In genomic region chr1:58854576-58854975, GRCh38 we compare ENCODE assay signal across 12 cellular contexts.
DNase-seq lines count a peak whose midpoint lies in the region; ATAC-seq, FAIRE-seq and TF ChIP-seq lines count a peak whose summit lies in the region.
"Had no signal": no experiment of that assay in that cellular context is flagged by ENCODE, and none has a peak within 500 bp of the region (broad histone marks: within the 10 kb centered on the region; RNA-seq: fewer than 3 reads in every experiment).

No MANE protein-coding gene starts in this region.

- peak overlapping the region; percentile 75 for H3K9ac ChIP-seq in endothelial cell of umbilical vein (replicated peaks; ENCODE audit: extremely low read depth, insufficient read depth, low read length)

- H3K27ac ChIP-seq in endothelial cell of umbilical vein (ENCODE audit: insufficient read depth, low read depth, low read length) (peak overlapping the region; percentile 76), sigmoid colon (no peak overlapping the region), A673 (ENCODE audit: low read depth, low read length, poor library complexity, severe bottlenecking) (no peak overlapping the region)
- H3K27ac ChIP-seq: right atrium auricular region had no signal

- H3K9me3 ChIP-seq in endothelial cell of umbilical vein (replicated peaks; ENCODE audit: control insufficient read depth, insufficient read depth, low read length) = no peaks in the 10 kb centered on the region
- H3K9me3 ChIP-seq in sigmoid colon = no peaks in the 10 kb centered on the region
- H3K9me3 ChIP-seq in A673 (ENCODE audit: low read depth, low read length, poor library complexity, severe bottlenecking) = no peaks in the 10 kb centered on the region
- H3K9me3 ChIP-seq: right atrium auricular region had no signal

- no peaks in the 10 kb centered on the region for H4K20me1 ChIP-seq in endothelial cell of umbilical vein (replicated peaks; ENCODE audit: control insufficient read depth, extremely low read depth, insufficient read depth, low read length)

- WGBS in sigmoid colon, 2 donors = 18 to 48% methylated on average over 2 of the region's 2 CpGs

- H2AFZ ChIP-seq in endothelial cell of umbilical vein (ENCODE audit: low read depth, low read length) = no peak overlapping the region

- TF ChIP-seq POLR2A in endothelial cell of umbilical vein (IDR thresholded peaks at IDR 0.05; ENCODE audit: low read depth, low read length) (no peak), sigmoid colon (IDR thresholded peaks at IDR 0.05) (no peak)

- H3K4me3 ChIP-seq in endothelial cell of umbilical vein (replicated peaks in 1 of 3; ENCODE audit: insufficient read depth in 1 of 3, low read depth in 1 of 3, low read length in 3 of 3) (no peak overlapping the region), sigmoid colon (no peak overlapping the region), A673 (ENCODE audit: low read depth, low read length, poor library complexity, severe bottlenecking) (no peak overlapping the region)
- H3K4me3 ChIP-seq: right atrium auricular region had no signal

- peaks cover 41% of the 10 kb centered on the region for H3K4me1 ChIP-seq in endothelial cell of umbilical vein (ENCODE audit: control insufficient read depth, extremely low read depth, insufficient read depth, low read length)
- peaks cover 0 to under 1% (median under 1%) of the 10 kb centered on the region in 4 donors for H3K4me1 ChIP-seq in sigmoid colon
- no peaks in the 10 kb centered on the region for H3K4me1 ChIP-seq in A673 (ENCODE audit: insufficient read depth, low read length, poor library complexity, severe bottlenecking)
- H3K4me1 ChIP-seq: right atrium auricular region had no signal

- H3K4me2 ChIP-seq in endothelial cell of umbilical vein (ENCODE audit: insufficient read depth, low read length) = no peak overlapping the region

- intact Hi-C loops in endothelial cell of umbilical vein (cut with micrococcal nuclease) (no loop called here), sigmoid colon (cut with DNase I) (no loop called here), A673 (cut with micrococcal nuclease; ENCODE audit: unreplicated experiment) (no loop called here)

- H3K79me2 ChIP-seq in endothelial cell of umbilical vein (ENCODE audit: control insufficient read depth, insufficient read depth, low read length) = no peaks in the 10 kb centered on the region

- no TSS peak for BruUV-seq in endothelial cell of umbilical vein (replicated peaks; lab: Mats Ljungman, UMichigan)
- no TSS peak for BruUV-seq in A673 (replicated peaks; lab: Mats Ljungman, UMichigan)

- H3K9me1 ChIP-seq in endothelial cell of umbilical vein (replicated peaks; ENCODE audit: control insufficient read depth, extremely low read depth, insufficient read depth, low read length) = no peaks in the 10 kb centered on the region

- FAIRE-seq in endothelial cell of umbilical vein (lab: Jason Lieb, UNC) = no peak

- no peak for TF ChIP-seq EP300 in sigmoid colon (IDR thresholded peaks at IDR 0.05)

- H3K27me3 ChIP-seq in endothelial cell of umbilical vein (ENCODE audit: control insufficient read depth in 2 of 2, insufficient read depth in 2 of 2, low read length in 2 of 2) (no peaks in the 10 kb centered on the region), sigmoid colon (no peaks in the 10 kb centered on the region), A673 (replicated peaks; ENCODE audit: insufficient read depth, low read depth, low read length, poor library complexity) (no peaks in the 10 kb centered on the region)
- H3K27me3 ChIP-seq: right atrium auricular region had no signal

- dilution Hi-C loops in endothelial cell of umbilical vein (cut with MboI; ENCODE audit: extremely low pct_ligation_motif_present, low sequenced_read_pairs) = no loop called here

- H3K36me3 ChIP-seq in endothelial cell of umbilical vein (ENCODE audit: control insufficient read depth in 2 of 2, extremely low read depth in 1 of 2, insufficient read depth in 2 of 2, low read length in 2 of 2) (no peaks in the 10 kb centered on the region), sigmoid colon (no peaks in the 10 kb centered on the region), A673 (ENCODE audit: insufficient read depth, low read length, poor library complexity, severe bottlenecking) (no peaks in the 10 kb centered on the region)
- H3K36me3 ChIP-seq: right atrium auricular region had no signal

- DNase-seq in CD1c-positive myeloid dendritic cell (ENCODE audit: extremely low spot score) = peak; percentile 41
- DNase-seq in OCI-M1 (lab: John Stamatoyannopoulos, UW) = peak; percentile 69
- no peak for DNase-seq in endothelial cell of umbilical vein (ENCODE audit: low read depth, low spot score)
- no peak for DNase-seq in sigmoid colon
- no peak for DNase-seq in occipital lobe (lab: John Stamatoyannopoulos, UW)
- DNase-seq in A673 (ENCODE audit: low spot score) = no peak
- DNase-seq: activated CD4-positive, alpha-beta T cell treated with anti-CD3 and anti-CD28 coated beads for 1 hour; NCI-H146; NCI-H748 treated with DMSO at 0.1 percent for 48 hours had no signal

- TF ChIP-seq CTCF in endothelial cell of umbilical vein (IDR thresholded peaks at IDR 0.05; ENCODE audit: extremely low read depth in 1 of 2, insufficient read depth in 1 of 2, low read depth in 1 of 2, low read length in 2 of 2) = no peak
- TF ChIP-seq CTCF in sigmoid colon (IDR thresholded peaks at IDR 0.05) = no peak
- TF ChIP-seq CTCF in A673 (conservative IDR thresholded peaks at IDR 0.05; ENCODE audit: low read depth, low read length) = no peak

- ATAC-seq in HG02759 (IDR thresholded peaks at IDR 0.05; ENCODE audit: unreplicated experiment) = peak; percentile 30
- no peak for ATAC-seq in HG03460 (IDR thresholded peaks at IDR 0.05; ENCODE audit: unreplicated experiment)

- POLR2A ChIA-PET in endothelial cell of umbilical vein (lab: Charles Lee) = interaction anchor here (0.6 kb wide), 1 partner anchor 29 kb away, joined by 3 read pairs; no protein-coding TSS in a partner anchor
- POLR2A ChIA-PET in A673 (lab: Charles Lee; ENCODE audit: low non-redundant PET) = no interaction called here

- CTCF ChIA-PET in endothelial cell of umbilical vein (lab: Charles Lee) (interaction anchor here (0.8 to 4.7 kb wide), 6 partner anchors 28 to 845 kb away, joined by 3 to 21 read pairs (median 6); no protein-coding TSS in a partner anchor), A673 (lab: Charles Lee) (no interaction called here)

TF ChIP-seq in endothelial cell of umbilical vein, 7 proteins besides CTCF, POLR2A, EP300 and RAD21:
- TF ChIP-seq EZH2 (IDR thresholded peaks at IDR 0.05; ENCODE audit: borderline replicate concordance, low read depth, low read length, severe bottlenecking) (no peak), GATA2 (IDR thresholded peaks at IDR 0.05; ENCODE audit: insufficient read depth, insufficient read length, low read depth, low read length) (no peak), JUN (IDR thresholded peaks at IDR 0.05; ENCODE audit: borderline replicate concordance, insufficient read depth, insufficient read length, low read depth) (no peak), MAX (IDR thresholded peaks at IDR 0.05; ENCODE audit: insufficient read depth, insufficient read length) (no peak), POLR2AphosphoS5 (IDR thresholded peaks at IDR 0.05; ENCODE audit: insufficient read depth, low read depth, low read length) (no peak), MYC (IDR thresholded peaks at IDR 0.05; ENCODE audit: low read depth, low read length) (no peak), FOS (IDR thresholded peaks at IDR 0.05; ENCODE audit: borderline replicate concordance, insufficient read depth, low read length) (no peak)

Comparison
In these comparisons a context has a peak if more than half of its experiments do, and no peak if none do; other contexts are left out.
1. DNase-seq: peak in CD1c-positive myeloid dendritic cell (single experiment) and OCI-M1 (single experiment); none in endothelial cell of umbilical vein (single experiment), sigmoid colon (single experiment), occipital lobe (single experiment) and A673 (single experiment).